Comparison of ENCODE assay signal across 16 cellular contexts in genomic region chr6:69985180-69985579, GRCh38.
DNase-seq lines count a peak whose midpoint lies in the region; ATAC-seq and TF ChIP-seq lines count a peak whose summit lies in the region.
"Had no signal": no experiment of that assay in that cellular context is flagged by ENCODE, and none has a peak within 500 bp of the region (broad histone marks: within the 10 kb centered on the region; RNA-seq: fewer than 3 reads in every experiment).

No MANE protein-coding gene starts in this region.

- H3K27me3 ChIP-seq in spleen (replicated peaks in 1 of 7) = no peaks in the 10 kb centered on the region

- POLR2A ChIA-PET in activated CD8-positive, alpha-beta T cell treated with anti-CD3 and anti-CD28 coated beads for 36 hours (lab: Charles Lee) = no interaction called here
- POLR2A ChIA-PET in activated CD8-positive, alpha-beta T cell treated with anti-CD3 and anti-CD28 coated beads, Interleukin-2, amount 10 ng/mL, durations not matched to agents 7 days and 5 days (lab: Charles Lee) = no interaction called here

- DNase-seq in activated CD8-positive, alpha-beta T cell treated with anti-CD3 and anti-CD28 coated beads for 36 hours = peak; percentile 3
- DNase-seq in activated CD8-positive, alpha-beta T cell treated with anti-CD3 and anti-CD28 coated beads, Interleukin-2, amount 10 ng/mL, durations not matched to agents 7 days and 5 days = no peak
- DNase-seq in SK-MEL-5 (ENCODE audit: low read depth, low spot score) = peak; percentile 22
- DNase-seq in stimulated activated naive B cell treated with anti-CD40 and anti-IgM and Interleukin-4, amounts not matched to agents 10 μg/mL and 1 μg/mL and 100 μg/mL, for 72 hours = peak; percentile 12
- no peak for DNase-seq in spleen
- no peak for DNase-seq in NCI-H446 treated with DMSO at 0.1 percent for 48 hours (lab: John Stamatoyannopoulos, UW)
- DNase-seq in Right ventricle myocardium inferior (ENCODE audit: missing footprints) = no peak
- DNase-seq: activated CD4-positive, alpha-beta T cell treated with anti-CD3 and anti-CD28 coated beads, Interleukin-2, amount 50 U/mL, for 48 hours; GF-D8; IMR-90; nucleus accumbens; SIG-M5; stimulated activated CD4-positive, alpha-beta T cell treated with anti-CD3 and anti-CD28 coated beads, Interleukin-2, amount 100 ng/mL, for 24 hours had no signal

- no peak overlapping the region for H3K27ac Mint-ChIP-seq in activated CD8-positive, alpha-beta T cell treated with anti-CD3 and anti-CD28 coated beads for 36 hours
- no peak overlapping the region for H3K27ac Mint-ChIP-seq in activated CD8-positive, alpha-beta T cell treated with anti-CD3 and anti-CD28 coated beads, Interleukin-2, amount 10 ng/mL, durations not matched to agents 7 days and 5 days
- H3K27ac Mint-ChIP-seq in stimulated activated naive B cell treated with anti-CD40 and anti-IgM and Interleukin-4, amounts not matched to agents 10 μg/mL and 1 μg/mL and 100 μg/mL, for 72 hours = peak overlapping the region; percentile 60

- no peak for TF ChIP-seq CTCF in activated CD8-positive, alpha-beta T cell treated with anti-CD3 and anti-CD28 coated beads for 36 hours (IDR thresholded peaks at IDR 0.05)
- no peak for TF ChIP-seq CTCF in spleen (IDR thresholded peaks at IDR 0.05 in 8 of 11, conservative IDR thresholded peaks at IDR 0.05 in 3 of 11)

- H3K9me3 ChIP-seq in spleen = no peaks in the 10 kb centered on the region
- H3K9me3 ChIP-seq: A549, thoracic aorta had no signal

- CTCF ChIA-PET in activated CD8-positive, alpha-beta T cell treated with anti-CD3 and anti-CD28 coated beads for 36 hours (lab: Charles Lee) = no interaction called here
- CTCF ChIA-PET in activated CD8-positive, alpha-beta T cell treated with anti-CD3 and anti-CD28 coated beads, Interleukin-2, amount 10 ng/mL, durations not matched to agents 7 days and 5 days (lab: Charles Lee) = no interaction called here

- no peaks in the 10 kb centered on the region for H3K4me1 Mint-ChIP-seq in activated CD8-positive, alpha-beta T cell treated with anti-CD3 and anti-CD28 coated beads for 36 hours (ENCODE audit: low read depth)
- H3K4me1 Mint-ChIP-seq in activated CD8-positive, alpha-beta T cell treated with anti-CD3 and anti-CD28 coated beads, Interleukin-2, amount 10 ng/mL, durations not matched to agents 7 days and 5 days (ENCODE audit: low read depth) = no peaks in the 10 kb centered on the region
- H3K4me1 Mint-ChIP-seq in stimulated activated naive B cell treated with anti-CD40 and anti-IgM and Interleukin-4, amounts not matched to agents 10 μg/mL and 1 μg/mL and 100 μg/mL, for 72 hours = peaks cover 14 to 31% of the 10 kb centered on the region in 2 donors

- no peak overlapping the region for H3K4me3 Mint-ChIP-seq in activated CD8-positive, alpha-beta T cell treated with anti-CD3 and anti-CD28 coated beads for 36 hours
- no peak overlapping the region for H3K4me3 Mint-ChIP-seq in activated CD8-positive, alpha-beta T cell treated with anti-CD3 and anti-CD28 coated beads, Interleukin-2, amount 10 ng/mL, durations not matched to agents 7 days and 5 days
- no peak overlapping the region for H3K4me3 Mint-ChIP-seq in stimulated activated naive B cell treated with anti-CD40 and anti-IgM and Interleukin-4, amounts not matched to agents 10 μg/mL and 1 μg/mL and 100 μg/mL, for 72 hours

- H3K27me3 Mint-ChIP-seq in activated CD8-positive, alpha-beta T cell treated with anti-CD3 and anti-CD28 coated beads for 36 hours = peaks cover 1% of the 10 kb centered on the region
- no peaks in the 10 kb centered on the region for H3K27me3 Mint-ChIP-seq in activated CD8-positive, alpha-beta T cell treated with anti-CD3 and anti-CD28 coated beads, Interleukin-2, amount 10 ng/mL, durations not matched to agents 7 days and 5 days (ENCODE audit: low read depth)
- no peaks in the 10 kb centered on the region for H3K27me3 Mint-ChIP-seq in stimulated activated naive B cell treated with anti-CD40 and anti-IgM and Interleukin-4, amounts not matched to agents 10 μg/mL and 1 μg/mL and 100 μg/mL, for 72 hours

- H3K4me1 ChIP-seq in spleen = no peaks in the 10 kb centered on the region
- H3K4me1 ChIP-seq: A549 had no signal

- H3K27ac ChIP-seq in spleen = no peak overlapping the region
- H3K27ac ChIP-seq: A549, thoracic aorta had no signal

- H3K36me3 Mint-ChIP-seq in activated CD8-positive, alpha-beta T cell treated with anti-CD3 and anti-CD28 coated beads for 36 hours (ENCODE audit: low read depth) = no peaks in the 10 kb centered on the region
- H3K36me3 Mint-ChIP-seq in activated CD8-positive, alpha-beta T cell treated with anti-CD3 and anti-CD28 coated beads, Interleukin-2, amount 10 ng/mL, durations not matched to agents 7 days and 5 days (ENCODE audit: low read depth) = no peaks in the 10 kb centered on the region
- peaks cover 3 to 6% of the 10 kb centered on the region in 2 donors for H3K36me3 Mint-ChIP-seq in stimulated activated naive B cell treated with anti-CD40 and anti-IgM and Interleukin-4, amounts not matched to agents 10 μg/mL and 1 μg/mL and 100 μg/mL, for 72 hours

- in situ Hi-C loops in SK-MEL-5 (cut with HindIII; ENCODE audit: low pct_unique_long_range_greater_than_20kb, low sequenced_read_pairs) = no loop called here

- intact Hi-C loops in activated CD8-positive, alpha-beta T cell treated with anti-CD3 and anti-CD28 coated beads for 36 hours (cut with micrococcal nuclease) = no loop called here
- intact Hi-C loops in spleen (cut with DNase I; ENCODE audit: low total_unique reads) = no loop called here
- intact Hi-C loops in Right ventricle myocardium inferior (cut with DNase I) = loop anchor here (10.0 kb wide), 1 partner anchor 150 kb away; no protein-coding TSS in a partner anchor

- no peak overlapping the region for H3K4me3 ChIP-seq in spleen
- H3K4me3 ChIP-seq: A549, thoracic aorta had no signal

- H3K36me3 ChIP-seq in spleen = no peaks in the 10 kb centered on the region
- H3K36me3 ChIP-seq: thoracic aorta had no signal

- WGBS in spleen, 5 donors = 73 to 90% (median 80%) methylated on average over 1 of the region's 1 CpG

- H3K9me3 Mint-ChIP-seq in activated CD8-positive, alpha-beta T cell treated with anti-CD3 and anti-CD28 coated beads for 36 hours = no peaks in the 10 kb centered on the region
- H3K9me3 Mint-ChIP-seq in activated CD8-positive, alpha-beta T cell treated with anti-CD3 and anti-CD28 coated beads, Interleukin-2, amount 10 ng/mL, durations not matched to agents 7 days and 5 days (ENCODE audit: insufficient read depth) = no peaks in the 10 kb centered on the region
- peaks cover 0 to 1% of the 10 kb centered on the region in 2 donors for H3K9me3 Mint-ChIP-seq in stimulated activated naive B cell treated with anti-CD40 and anti-IgM and Interleukin-4, amounts not matched to agents 10 μg/mL and 1 μg/mL and 100 μg/mL, for 72 hours

- ATAC-seq in activated CD8-positive, alpha-beta T cell treated with anti-CD3 and anti-CD28 coated beads for 36 hours = peak; percentile 68
- no peak for ATAC-seq in activated CD8-positive, alpha-beta T cell treated with anti-CD3 and anti-CD28 coated beads, Interleukin-2, amount 10 ng/mL, durations not matched to agents 7 days and 5 days
- ATAC-seq in HG02870 (IDR thresholded peaks at IDR 0.05; ENCODE audit: unreplicated experiment) = peak; percentile 60
- ATAC-seq in stimulated activated naive B cell treated with anti-CD40 and anti-IgM and Interleukin-4, amounts not matched to agents 10 μg/mL and 1 μg/mL and 100 μg/mL, for 72 hours (replicated peaks) = peak; percentile 82 to 85
- no peak for ATAC-seq in Right ventricle myocardium inferior
- ATAC-seq: A549 had no signal

- TF ChIP-seq POLR2A in spleen (IDR thresholded peaks at IDR 0.05) = no peak

Comparison
In these comparisons a context has a peak if more than half of its experiments do, and no peak if none do; other contexts are left out.
1. ATAC-seq: peak in activated CD8-positive, alpha-beta T cell treated with anti-CD3 and anti-CD28 coated beads for 36 hours (single experiment), HG02870 (single experiment) and stimulated activated naive B cell treated with anti-CD40 and anti-IgM and Interleukin-4, amounts not matched to agents 10 μg/mL and 1 μg/mL and 100 μg/mL, for 72 hours (2 of 2); none in activated CD8-positive, alpha-beta T cell treated with anti-CD3 and anti-CD28 coated beads, Interleukin-2, amount 10 ng/mL, durations not matched to agents 7 days and 5 days (single experiment) and Right ventricle myocardium inferior (single experiment).
2. DNase-seq: peak in activated CD8-positive, alpha-beta T cell treated with anti-CD3 and anti-CD28 coated beads for 36 hours (single experiment), SK-MEL-5 (single experiment) and stimulated activated naive B cell treated with anti-CD40 and anti-IgM and Interleukin-4, amounts not matched to agents 10 μg/mL and 1 μg/mL and 100 μg/mL, for 72 hours (single experiment); none in activated CD8-positive, alpha-beta T cell treated with anti-CD3 and anti-CD28 coated beads, Interleukin-2, amount 10 ng/mL, durations not matched to agents 7 days and 5 days (single experiment), spleen (single experiment), NCI-H446 treated with DMSO at 0.1 percent for 48 hours (single experiment) and Right ventricle myocardium inferior (single experiment).